21 cellular contexts compared by ENCODE assay signal in genomic region chr17:9900019-9900594, GRCh38. TPM values are rescaled to one million over a fixed set of nuclear protein-coding genes. Genes with fewer than 3 reads are reported as not detected.
DNase-seq lines count a peak whose midpoint lies in the region; ATAC-seq, FAIRE-seq and TF ChIP-seq lines count a peak whose summit lies in the region.
"Had no signal": no experiment of that assay in that cellular context is flagged by ENCODE, and none has a peak within 500 bp of the region (broad histone marks: within the 10 kb centered on the region; RNA-seq: fewer than 3 reads in every experiment).

No MANE protein-coding gene starts in this region.

- H3K79me2 ChIP-seq in SK-N-SH (ENCODE audit: insufficient read depth) (no peaks in the 10 kb centered on the region), astrocyte (ENCODE audit: insufficient read depth, low read length) (no peaks in the 10 kb centered on the region)

- intact Hi-C loops in activated T-helper 1 cell treated with anti-CD3 and anti-CD28 coated beads, Interleukin-12 subunit alpha, Interleukin-12 subunit beta, Interleukin-2, Interleukin-4 antibody, amounts not matched to agents 30 ng/mL and 10 ng/mL and 1 ng/mL, durations not matched to agents 14 hours and 24 hours and 36 hours (cut with micrococcal nuclease): no loop called here

- ATAC-seq in SK-N-SH treated with all-trans-retinoic acid at 6 μM for 48 hours: no peak
- no peak for ATAC-seq in GM21723 (IDR thresholded peaks at IDR 0.05; ENCODE audit: unreplicated experiment)
- ATAC-seq: GM23338, T-cell had no signal

- H3K9ac ChIP-seq in SK-N-SH (no peak overlapping the region), astrocyte (ENCODE audit: low read length) (peak overlapping the region; percentile 46)

- H3K9me3 ChIP-seq in SK-N-SH (no peaks in the 10 kb centered on the region), astrocyte (ENCODE audit: insufficient read depth, low read depth, low read length) (no peaks in the 10 kb centered on the region), suprapubic skin (no peaks in the 10 kb centered on the region)
- H3K9me3 ChIP-seq: ovary, thoracic aorta had no signal

- no peak for FAIRE-seq in astrocyte (lab: Jason Lieb, UNC)
- FAIRE-seq: A204.1, endometrium, small intestine had no signal

- no peaks in the 10 kb centered on the region for H3K36me3 Mint-ChIP-seq in astrocyte (ENCODE audit: low read depth, unreplicated experiment)
- no peaks in the 10 kb centered on the region for H3K36me3 Mint-ChIP-seq in nephron progenitor cell (ENCODE audit: low read depth)
- H3K36me3 Mint-ChIP-seq in activated T-helper 1 cell treated with anti-CD3 and anti-CD28 coated beads, Interleukin-12 subunit alpha, Interleukin-12 subunit beta, Interleukin-2, Interleukin-4 antibody, amounts not matched to agents 30 ng/mL and 10 ng/mL and 1 ng/mL, durations not matched to agents 14 hours and 24 hours and 36 hours (ENCODE audit: low read depth): no peaks in the 10 kb centered on the region
- H3K36me3 Mint-ChIP-seq: T-cell had no signal

- no peak for TF ChIP-seq EP300 in SK-N-SH (IDR thresholded peaks at IDR 0.05; ENCODE audit: borderline replicate concordance in 1 of 2, low read depth in 1 of 2, low read length in 1 of 2)
- no peak for TF ChIP-seq EP300 in suprapubic skin (IDR thresholded peaks at IDR 0.05)

- H3K4me2 ChIP-seq in SK-N-SH (peak overlapping the region; percentile 63), astrocyte (ENCODE audit: low read length) (peak overlapping the region; percentile 65)
- H3K4me2 ChIP-seq: GM23338 had no signal

- H4K20me1 ChIP-seq in SK-N-SH (ENCODE audit: insufficient read depth) (no peaks in the 10 kb centered on the region), astrocyte (ENCODE audit: insufficient read depth, low read length) (no peaks in the 10 kb centered on the region)

- POLR2A ChIA-PET in SK-N-SH (lab: Yijun Ruan, JAX): no interaction called here

- H3K27ac ChIP-seq in SK-N-SH (ENCODE audit: low read depth in 2 of 2, low read length in 1 of 2): no peak overlapping the region
- H3K27ac ChIP-seq in astrocyte (ENCODE audit: low read depth, low read length): peak overlapping the region; percentile 28
- H3K27ac ChIP-seq in suprapubic skin: peak overlapping the region; percentile 49
- H3K27ac ChIP-seq: ovary, thoracic aorta had no signal

- H3K4me3 Mint-ChIP-seq in astrocyte (ENCODE audit: unreplicated experiment): peak overlapping the region; percentile 22
- peak overlapping the region; percentile 39 for H3K4me3 Mint-ChIP-seq in nephron progenitor cell
- H3K4me3 Mint-ChIP-seq in activated T-helper 1 cell treated with anti-CD3 and anti-CD28 coated beads, Interleukin-12 subunit alpha, Interleukin-12 subunit beta, Interleukin-2, Interleukin-4 antibody, amounts not matched to agents 30 ng/mL and 10 ng/mL and 1 ng/mL, durations not matched to agents 14 hours and 24 hours and 36 hours: no peak overlapping the region
- H3K4me3 Mint-ChIP-seq: GM23338, T-cell had no signal

- H3K9me2 ChIP-seq in SK-N-SH: no peaks in the 10 kb centered on the region

- DNase-seq in SK-N-SH (no peak), astrocyte (ENCODE audit: low read depth) (no peak), nephron progenitor cell (no peak), suprapubic skin (ENCODE audit: low spot score in 2 of 2) (peak in 1 of 2 donors; percentile 30), T-helper 9 cell (no peak)
- no peak for DNase-seq in activated T-helper 1 cell treated with anti-CD3 and anti-CD28 coated beads, Interleukin-12 subunit alpha, Interleukin-12 subunit beta, Interleukin-2, Interleukin-4 antibody, amounts not matched to agents 30 ng/mL and 10 ng/mL and 1 ng/mL, durations not matched to agents 14 hours and 24 hours and 36 hours (ENCODE audit: low spot score)
- DNase-seq: activated naive CD4-positive, alpha-beta T cell; anterior cingulate cortex; DMS 273 treated with DMSO at 0.1 percent for 48 hours; foreskin melanocyte; NCI-H146; small intestine; stimulated activated CD8-positive, alpha-beta memory T cell treated with anti-CD3 and anti-CD28 coated beads, Interleukin-4, amount 100 ng/mL, for 48 hours; T-cell had no signal

- H3K36me3 ChIP-seq in SK-N-SH (replicated peaks in 1 of 2; ENCODE audit: control insufficient read depth in 1 of 2, insufficient read depth in 2 of 2, low read length in 1 of 2) (no peaks in the 10 kb centered on the region), astrocyte (ENCODE audit: insufficient read depth, low read length) (no peaks in the 10 kb centered on the region), suprapubic skin (no peaks in the 10 kb centered on the region)
- H3K36me3 ChIP-seq: ovary, thoracic aorta had no signal

- H3K27ac Mint-ChIP-seq in astrocyte (ENCODE audit: unreplicated experiment) (peak overlapping the region; percentile 30), nephron progenitor cell (peak overlapping the region; percentile 98)
- no peak overlapping the region for H3K27ac Mint-ChIP-seq in activated T-helper 1 cell treated with anti-CD3 and anti-CD28 coated beads, Interleukin-12 subunit alpha, Interleukin-12 subunit beta, Interleukin-2, Interleukin-4 antibody, amounts not matched to agents 30 ng/mL and 10 ng/mL and 1 ng/mL, durations not matched to agents 14 hours and 24 hours and 36 hours
- H3K27ac Mint-ChIP-seq: GM23338, T-cell had no signal

- CTCF ChIA-PET in SK-N-SH (lab: Yijun Ruan, JAX): interaction anchor here (0.7 to 1.8 kb wide), 2 partner anchors 10 to 718 kb away, joined by 3 to 7 read pairs; no protein-coding TSS in a partner anchor

- TF ChIP-seq CTCF in SK-N-SH (IDR thresholded peaks at IDR 0.05) (no peak), astrocyte (IDR thresholded peaks at IDR 0.05; ENCODE audit: insufficient read depth, low read depth, low read length) (no peak), nephron progenitor cell (IDR thresholded peaks at IDR 0.05) (no peak), suprapubic skin (IDR thresholded peaks at IDR 0.05) (no peak)

- H3K9me3 Mint-ChIP-seq in astrocyte (ENCODE audit: unreplicated experiment) (peaks cover 3% of the 10 kb centered on the region), nephron progenitor cell (no peaks in the 10 kb centered on the region)
- no peaks in the 10 kb centered on the region for H3K9me3 Mint-ChIP-seq in activated T-helper 1 cell treated with anti-CD3 and anti-CD28 coated beads, Interleukin-12 subunit alpha, Interleukin-12 subunit beta, Interleukin-2, Interleukin-4 antibody, amounts not matched to agents 30 ng/mL and 10 ng/mL and 1 ng/mL, durations not matched to agents 14 hours and 24 hours and 36 hours
- H3K9me3 Mint-ChIP-seq: GM23338, T-cell had no signal

- H2AFZ ChIP-seq in SK-N-SH (ENCODE audit: low read depth): no peak overlapping the region
- H2AFZ ChIP-seq in astrocyte (ENCODE audit: low read depth, low read length): peak overlapping the region; percentile 34

- no peaks in the 10 kb centered on the region for H3F3A ChIP-seq in SK-N-SH (replicated peaks; ENCODE audit: insufficient read depth)

- TF ChIP-seq POLR2A in suprapubic skin (IDR thresholded peaks at IDR 0.05): no peak

- no peak overlapping the region for H3K4me3 ChIP-seq in SK-N-SH (ENCODE audit: low read depth in 2 of 2, low read length in 1 of 2)
- H3K4me3 ChIP-seq in astrocyte (ENCODE audit: insufficient read depth, low read depth, low read length): no peak overlapping the region
- H3K4me3 ChIP-seq in suprapubic skin: no peak overlapping the region
- H3K4me3 ChIP-seq: GM23338, ovary, thoracic aorta had no signal

- WGBS in SK-N-SH (ENCODE audit: low lambda C conversion rate): 9% methylated on average over 8 of the region's 8 CpGs
- 39% methylated on average over 8 of the region's 8 CpGs for WGBS in suprapubic skin

- H3K4me1 Mint-ChIP-seq in astrocyte (ENCODE audit: low read depth, unreplicated experiment) (peaks cover 14% of the 10 kb centered on the region), nephron progenitor cell (peaks cover 80% of the 10 kb centered on the region)
- no peaks in the 10 kb centered on the region for H3K4me1 Mint-ChIP-seq in activated T-helper 1 cell treated with anti-CD3 and anti-CD28 coated beads, Interleukin-12 subunit alpha, Interleukin-12 subunit beta, Interleukin-2, Interleukin-4 antibody, amounts not matched to agents 30 ng/mL and 10 ng/mL and 1 ng/mL, durations not matched to agents 14 hours and 24 hours and 36 hours (ENCODE audit: low read depth)
- H3K4me1 Mint-ChIP-seq: T-cell had no signal

- peaks cover 23% of the 10 kb centered on the region; the same call in 1 of the 2 replicates for H3K27me3 ChIP-seq in SK-N-SH (ENCODE audit: insufficient read depth)
- H3K27me3 ChIP-seq in astrocyte (ENCODE audit: insufficient read depth, low read length): no peaks in the 10 kb centered on the region
- peaks cover 3% of the 10 kb centered on the region for H3K27me3 ChIP-seq in suprapubic skin
- H3K27me3 ChIP-seq: ovary had no signal

- no peak for TF ChIP-seq RAD21 in SK-N-SH (IDR thresholded peaks at IDR 0.05; ENCODE audit: low read length)

- H3K27me3 Mint-ChIP-seq in astrocyte (ENCODE audit: low read depth, unreplicated experiment): peaks cover 20% of the 10 kb centered on the region
- H3K27me3 Mint-ChIP-seq in nephron progenitor cell (ENCODE audit: low read depth, poor library complexity): no peaks in the 10 kb centered on the region
- peaks cover 6% of the 10 kb centered on the region for H3K27me3 Mint-ChIP-seq in activated T-helper 1 cell treated with anti-CD3 and anti-CD28 coated beads, Interleukin-12 subunit alpha, Interleukin-12 subunit beta, Interleukin-2, Interleukin-4 antibody, amounts not matched to agents 30 ng/mL and 10 ng/mL and 1 ng/mL, durations not matched to agents 14 hours and 24 hours and 36 hours (ENCODE audit: insufficient read depth)

- no peaks in the 10 kb centered on the region for H3K4me1 ChIP-seq in SK-N-SH (ENCODE audit: control insufficient read depth in 1 of 2, insufficient read depth in 2 of 2, low read depth in 1 of 2, low read length in 1 of 2)
- H3K4me1 ChIP-seq in astrocyte (ENCODE audit: insufficient read depth, low read length): peaks cover 14% of the 10 kb centered on the region
- peaks cover 3% of the 10 kb centered on the region for H3K4me1 ChIP-seq in suprapubic skin

TF ChIP-seq in SK-N-SH treated with all-trans-retinoic acid at 6 μM for 48 hours, 23 proteins besides CTCF, POLR2A, EP300 and RAD21 (continues in another document):
- TF ChIP-seq ZNF8 (CRISPR knock-in tag; IDR thresholded peaks at IDR 0.05): no peak

RNA-seq across cellular contexts. Expression of gene RCVRN, which starts 5.0 kb away (rescaled TPM):
- polyA plus RNA-seq in SK-N-SH (2012; rRNA removed): not detected in 2 replicates
- not detected in 2 replicates for polyA plus RNA-seq in SK-N-SH (2012; cell fraction: cytosol; rRNA removed)
- polyA plus RNA-seq in SK-N-SH (2012; cell fraction: nucleus; rRNA removed): not detected in 2 replicates
- total RNA-seq in astrocyte (not detected in 2 replicates), suprapubic skin (1 to 10 TPM in 1 of 4 donors, under 1 TPM in 3; 0.42 to 1.9 (median 0.69) TPM)
- total RNA-seq in activated T-helper 1 cell treated with anti-CD3 and anti-CD28 coated beads, Interleukin-12 subunit alpha, Interleukin-12 subunit beta, Interleukin-2, Interleukin-4 antibody, amounts not matched to agents 30 ng/mL and 10 ng/mL and 1 ng/mL, durations not matched to agents 14 hours and 24 hours and 36 hours: not detected in 2 replicates
- total RNA-seq: GM23338 had no signal
- polyA plus RNA-seq: GM23338 had no signal

Comparison
In these comparisons a context has a peak if more than half of its experiments do, and no peak if none do; other contexts are left out.
1. H3K27ac ChIP-seq: peak in astrocyte (single experiment) and suprapubic skin (single experiment); none in SK-N-SH (0 of 2).